Comparison of ENCODE assay signal across 8 cellular contexts in genomic region chr1:175023043-175023921, GRCh38. TPM values are rescaled to one million over a fixed set of nuclear protein-coding genes. Genes with fewer than 3 reads are reported as not detected.
DNase-seq lines count a peak whose midpoint lies in the region; ATAC-seq and TF ChIP-seq lines count a peak whose summit lies in the region.

Gene MRPS14 (minus strand): TSS chr1:175023425. CDS start chr1:175023408, 17 bp downstream.

- H3K9me3 ChIP-seq in Peyer's patch (no peaks in the 10 kb centered on the region), esophagus muscularis mucosa (no peaks in the 10 kb centered on the region), muscle layer of duodenum (ENCODE audit: control insufficient read depth in 1 of 2, low read length in 2 of 2) (no peaks in the 10 kb centered on the region)

- no peaks in the 10 kb centered on the region for H3K27me3 ChIP-seq in KMS-11 (ENCODE audit: insufficient read depth, low read depth)
- H3K27me3 ChIP-seq in Peyer's patch, result no peaks in the 10 kb centered on the region
- no peaks in the 10 kb centered on the region for H3K27me3 ChIP-seq in esophagus muscularis mucosa
- no peaks in the 10 kb centered on the region for H3K27me3 ChIP-seq in muscle layer of duodenum (ENCODE audit: low read depth, low read length)

- peak within 1 kb of the TSS; percentile 100 for H2AFZ ChIP-seq in KMS-11 (ENCODE audit: low read depth)

- peaks cover 22% of the 10 kb centered on the region for H3K4me1 ChIP-seq in KMS-11 (ENCODE audit: low read depth, poor library complexity, severe bottlenecking)
- H3K4me1 ChIP-seq in Peyer's patch, result peaks cover 0 to 13% (median 0%) of the 10 kb centered on the region in 4 donors
- H3K4me1 ChIP-seq in esophagus muscularis mucosa, result peaks cover 5 to 23% (median 13%) of the 10 kb centered on the region in 4 donors
- peaks cover 0 to 11% of the 10 kb centered on the region in 2 donors for H3K4me1 ChIP-seq in muscle layer of duodenum (ENCODE audit: control insufficient read depth in 1 of 2, insufficient read depth in 2 of 2, low read length in 2 of 2)

- peak within 1 kb of the TSS; percentile 74 for H3K9ac ChIP-seq in KMS-11

- no peaks in the 10 kb centered on the region for H4K20me1 ChIP-seq in KMS-11 (ENCODE audit: insufficient read depth)

- peak within 1 kb of the TSS; percentile 100 for H3K4me3 ChIP-seq in KMS-11 (IDR thresholded peaks at IDR 0.05; ENCODE audit: insufficient read depth, low read depth, low read length)
- H3K4me3 ChIP-seq in Peyer's patch, result peak within 1 kb of the TSS; percentile 83 to 99 (median 94)
- peak within 1 kb of the TSS; percentile 68 to 94 (median 87) for H3K4me3 ChIP-seq in esophagus muscularis mucosa
- peak within 1 kb of the TSS; percentile 90 to 99 for H3K4me3 ChIP-seq in muscle layer of duodenum (ENCODE audit: low read depth in 1 of 2, low read length in 2 of 2)

- no peak for TF ChIP-seq EP300 in esophagus muscularis mucosa (IDR thresholded peaks at IDR 0.05)

- ATAC-seq in GM21737 (IDR thresholded peaks at IDR 0.05; ENCODE audit: unreplicated experiment), result peak; percentile 89

- TF ChIP-seq CTCF in KMS-11 (conservative IDR thresholded peaks at IDR 0.05; ENCODE audit: low read depth, low read length), result no peak
- TF ChIP-seq CTCF in Peyer's patch (IDR thresholded peaks at IDR 0.05), result no peak
- TF ChIP-seq CTCF in esophagus muscularis mucosa (IDR thresholded peaks at IDR 0.05), result peak in 1 of 3 experiments; percentile 26

- TF ChIP-seq POLR2A in Peyer's patch (IDR thresholded peaks at IDR 0.05) (peak; percentile 37 to 66), esophagus muscularis mucosa (IDR thresholded peaks at IDR 0.05; ENCODE audit: low read depth) (no peak)

- intact Hi-C loops in esophagus muscularis mucosa (cut with DNase I), result no loop called here

- DNase-seq in DMS79 (lab: John Stamatoyannopoulos, UW), result peak; percentile 88
- peak; percentile 98 to 99 (median 98) for DNase-seq in Peyer's patch
- peak; percentile 100 for DNase-seq in activated T-cell treated with anti-CD3 and anti-CD28 coated beads, Interleukin-2, amount 50 U/mL, for 48 hours
- peak; percentile 99 for DNase-seq in esophagus muscularis mucosa (ENCODE audit: extremely low spot score)
- DNase-seq in stimulated activated CD8-positive, alpha-beta memory T cell treated with anti-CD3 and anti-CD28 coated beads, Interleukin-7, amount 100 ng/mL, for 4 hours (ENCODE audit: low read depth in 2 of 2), result peak; percentile 97 to 98

- peaks cover 31% of the 10 kb centered on the region for H3K79me2 ChIP-seq in KMS-11 (ENCODE audit: insufficient read depth, low read depth)

- H3K36me3 ChIP-seq in KMS-11 (ENCODE audit: insufficient read depth) (peaks cover 2% of the 10 kb centered on the region; the same call in 1 of the 2 replicates), Peyer's patch (peaks cover 0 to under 1% (median 0%) of the 10 kb centered on the region in 3 donors), esophagus muscularis mucosa (peaks cover 0 to 16% (median 9%) of the 10 kb centered on the region in 4 donors), muscle layer of duodenum (ENCODE audit: control insufficient read depth in 1 of 2, insufficient read depth in 2 of 2, low read length in 2 of 2) (peaks cover 2 to 3% of the 10 kb centered on the region in 2 donors)

- H3K27ac ChIP-seq in KMS-11, result peak within 1 kb of the TSS; percentile 62
- H3K27ac ChIP-seq in Peyer's patch, result peak within 1 kb of the TSS; percentile 77 to 86 (median 83)
- peak within 1 kb of the TSS; percentile 74 to 89 (median 84) for H3K27ac ChIP-seq in esophagus muscularis mucosa (replicated peaks in 1 of 4)
- H3K27ac ChIP-seq in muscle layer of duodenum (ENCODE audit: low read length), result peak within 1 kb of the TSS; percentile 87

- H3K4me2 ChIP-seq in KMS-11, result peak within 1 kb of the TSS; percentile 83

- 4% methylated on average over 32 of the region's 42 CpGs for WGBS in esophagus muscularis mucosa

RNA-seq across cellular contexts. Expression of gene MRPS14, which starts in this region (rescaled TPM):
- total RNA-seq in Peyer's patch (10 to 100 TPM; 12.0 to 21.5 (median 15.8) TPM), esophagus muscularis mucosa (10 to 100 TPM; 17.9 to 31.1 (median 26.1) TPM)

Comparison
In these comparisons a context has a peak if more than half of its experiments do, and no peak if none do; other contexts are left out.
1. Peak in every context shown above with its lines: DNase-seq, ATAC-seq, H3K4me3 ChIP-seq and H3K27ac ChIP-seq.